Comparison of ENCODE assay signal across 1 cellular context in the genomic region with DNA sequence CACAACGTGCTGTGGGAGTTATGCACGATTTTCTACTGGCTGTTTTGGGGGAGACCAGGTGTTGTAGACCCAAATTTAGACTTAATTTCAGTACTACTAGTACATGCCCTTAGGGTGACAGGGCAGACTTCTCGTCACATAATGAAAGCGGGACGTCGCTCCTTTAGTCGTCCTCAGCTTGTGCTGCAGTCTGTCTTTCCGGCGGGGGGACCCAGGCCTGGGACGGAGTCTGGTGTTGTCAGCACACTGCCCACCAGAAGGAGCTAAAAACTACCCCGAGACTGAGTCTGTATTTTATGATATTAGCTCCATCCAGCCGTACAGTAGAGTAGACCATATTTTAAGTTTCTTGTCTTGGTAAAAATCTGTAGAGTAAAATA.
TF ChIP-seq lines count a peak whose summit lies in the region.

No MANE protein-coding gene starts in this region.

TF ChIP-seq in HepG2, 621 proteins besides CTCF, POLR2A, EP300 and RAD21:
- TF ChIP-seq, protein P1, sequence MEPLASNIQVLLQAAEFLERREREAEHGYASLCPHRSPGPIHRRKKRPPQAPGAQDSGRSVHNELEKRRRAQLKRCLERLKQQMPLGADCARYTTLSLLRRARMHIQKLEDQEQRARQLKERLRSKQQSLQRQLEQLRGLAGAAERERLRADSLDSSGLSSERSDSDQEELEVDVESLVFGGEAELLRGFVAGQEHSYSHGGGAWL (CRISPR knock-in tag; IDR thresholded peaks at IDR 0.05) = no peak
- TF ChIP-seq IKZF1 (IDR thresholded peaks at IDR 0.05) = no peak
- TF ChIP-seq TARDBP (CRISPR knock-in tag; IDR thresholded peaks at IDR 0.05) = no peak
- TF ChIP-seq, protein P2, sequence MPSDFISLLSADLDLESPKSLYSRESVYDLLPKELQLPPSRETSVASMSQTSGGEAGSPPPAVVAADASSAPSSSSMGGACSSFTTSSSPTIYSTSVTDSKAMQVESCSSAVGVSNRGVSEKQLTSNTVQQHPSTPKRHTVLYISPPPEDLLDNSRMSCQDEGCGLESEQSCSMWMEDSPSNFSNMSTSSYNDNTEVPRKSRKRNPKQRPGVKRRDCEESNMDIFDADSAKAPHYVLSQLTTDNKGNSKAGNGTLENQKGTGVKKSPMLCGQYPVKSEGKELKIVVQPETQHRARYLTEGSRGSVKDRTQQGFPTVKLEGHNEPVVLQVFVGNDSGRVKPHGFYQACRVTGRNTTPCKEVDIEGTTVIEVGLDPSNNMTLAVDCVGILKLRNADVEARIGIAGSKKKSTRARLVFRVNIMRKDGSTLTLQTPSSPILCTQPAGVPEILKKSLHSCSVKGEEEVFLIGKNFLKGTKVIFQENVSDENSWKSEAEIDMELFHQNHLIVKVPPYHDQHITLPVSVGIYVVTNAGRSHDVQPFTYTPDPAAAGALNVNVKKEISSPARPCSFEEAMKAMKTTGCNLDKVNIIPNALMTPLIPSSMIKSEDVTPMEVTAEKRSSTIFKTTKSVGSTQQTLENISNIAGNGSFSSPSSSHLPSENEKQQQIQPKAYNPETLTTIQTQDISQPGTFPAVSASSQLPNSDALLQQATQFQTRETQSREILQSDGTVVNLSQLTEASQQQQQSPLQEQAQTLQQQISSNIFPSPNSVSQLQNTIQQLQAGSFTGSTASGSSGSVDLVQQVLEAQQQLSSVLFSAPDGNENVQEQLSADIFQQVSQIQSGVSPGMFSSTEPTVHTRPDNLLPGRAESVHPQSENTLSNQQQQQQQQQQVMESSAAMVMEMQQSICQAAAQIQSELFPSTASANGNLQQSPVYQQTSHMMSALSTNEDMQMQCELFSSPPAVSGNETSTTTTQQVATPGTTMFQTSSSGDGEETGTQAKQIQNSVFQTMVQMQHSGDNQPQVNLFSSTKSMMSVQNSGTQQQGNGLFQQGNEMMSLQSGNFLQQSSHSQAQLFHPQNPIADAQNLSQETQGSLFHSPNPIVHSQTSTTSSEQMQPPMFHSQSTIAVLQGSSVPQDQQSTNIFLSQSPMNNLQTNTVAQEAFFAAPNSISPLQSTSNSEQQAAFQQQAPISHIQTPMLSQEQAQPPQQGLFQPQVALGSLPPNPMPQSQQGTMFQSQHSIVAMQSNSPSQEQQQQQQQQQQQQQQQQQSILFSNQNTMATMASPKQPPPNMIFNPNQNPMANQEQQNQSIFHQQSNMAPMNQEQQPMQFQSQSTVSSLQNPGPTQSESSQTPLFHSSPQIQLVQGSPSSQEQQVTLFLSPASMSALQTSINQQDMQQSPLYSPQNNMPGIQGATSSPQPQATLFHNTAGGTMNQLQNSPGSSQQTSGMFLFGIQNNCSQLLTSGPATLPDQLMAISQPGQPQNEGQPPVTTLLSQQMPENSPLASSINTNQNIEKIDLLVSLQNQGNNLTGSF (CRISPR knock-in tag; IDR thresholded peaks at IDR 0.05) = no peak
- TF ChIP-seq ZNF790 (CRISPR knock-in tag; IDR thresholded peaks at IDR 0.05; ENCODE audit: borderline replicate concordance) = no peak
- TF ChIP-seq POGK (CRISPR knock-in tag; conservative IDR thresholded peaks at IDR 0.05) = no peak
- TF ChIP-seq ZNF674 (CRISPR knock-in tag; IDR thresholded peaks at IDR 0.05; ENCODE audit: low read depth) = no peak
- no peak for TF ChIP-seq MBNL3 (CRISPR knock-in tag; conservative IDR thresholded peaks at IDR 0.05)
- TF ChIP-seq IKZF4 (CRISPR knock-in tag; IDR thresholded peaks at IDR 0.05; ENCODE audit: borderline replicate concordance, low read depth, not compliant biosample characterization) = no peak
- no peak for TF ChIP-seq ZNF564 (CRISPR knock-in tag; IDR thresholded peaks at IDR 0.05)
- TF ChIP-seq, protein P3, sequence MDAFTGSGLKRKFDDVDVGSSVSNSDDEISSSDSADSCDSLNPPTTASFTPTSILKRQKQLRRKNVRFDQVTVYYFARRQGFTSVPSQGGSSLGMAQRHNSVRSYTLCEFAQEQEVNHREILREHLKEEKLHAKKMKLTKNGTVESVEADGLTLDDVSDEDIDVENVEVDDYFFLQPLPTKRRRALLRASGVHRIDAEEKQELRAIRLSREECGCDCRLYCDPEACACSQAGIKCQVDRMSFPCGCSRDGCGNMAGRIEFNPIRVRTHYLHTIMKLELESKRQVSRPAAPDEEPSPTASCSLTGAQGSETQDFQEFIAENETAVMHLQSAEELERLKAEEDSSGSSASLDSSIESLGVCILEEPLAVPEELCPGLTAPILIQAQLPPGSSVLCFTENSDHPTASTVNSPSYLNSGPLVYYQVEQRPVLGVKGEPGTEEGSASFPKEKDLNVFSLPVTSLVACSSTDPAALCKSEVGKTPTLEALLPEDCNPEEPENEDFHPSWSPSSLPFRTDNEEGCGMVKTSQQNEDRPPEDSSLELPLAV (CRISPR knock-in tag; conservative IDR thresholded peaks at IDR 0.05; ENCODE audit: low read depth) = no peak
- no peak for TF ChIP-seq ZFP41 (CRISPR knock-in tag; IDR thresholded peaks at IDR 0.05; ENCODE audit: borderline replicate concordance)
